ENCODE assay signal across 9 cellular contexts in genomic region chr12:104473374-104473983, GRCh38. TPM values are rescaled to one million over a fixed set of nuclear protein-coding genes. Genes with fewer than 3 reads are reported as not detected.
DNase-seq lines count a peak whose midpoint lies in the region; ATAC-seq, FAIRE-seq and TF ChIP-seq lines count a peak whose summit lies in the region.
"Had no signal": no experiment of that assay in that cellular context is flagged by ENCODE, and none has a peak within 500 bp of the region (broad histone marks: within the 10 kb centered on the region; RNA-seq: fewer than 3 reads in every experiment).

No MANE protein-coding gene starts in this region.

- no peaks in the 10 kb centered on the region for H3K9me3 ChIP-seq in liver (ENCODE audit: control insufficient read depth in 4 of 4, low read length in 3 of 4)
- H3K9me3 ChIP-seq in HepG2 (ENCODE audit: low read length) = no peaks in the 10 kb centered on the region
- no peaks in the 10 kb centered on the region for H3K9me3 ChIP-seq in K562 (replicated peaks; ENCODE audit: control insufficient read depth, insufficient read depth, low read depth, low read length)
- H3K9me3 ChIP-seq in ovary = no peaks in the 10 kb centered on the region
- H3K9me3 ChIP-seq: heart left ventricle had no signal

- H3K4me2 ChIP-seq in HepG2 (ENCODE audit: low read depth, low read length) = no peak overlapping the region
- H3K4me2 ChIP-seq in K562 (ENCODE audit: insufficient read depth, low read length) = no peak overlapping the region

- no peaks in the 10 kb centered on the region for H3K9me3 Mint-ChIP-seq in HFFc6

- intact Hi-C loops in HepG2 (cut with micrococcal nuclease; ENCODE audit: unreplicated experiment) = no loop called here
- intact Hi-C loops in K562 (cut with micrococcal nuclease) = no loop called here
- intact Hi-C loops in ovary (cut with DNase I) = no loop called here

- POLR2A ChIA-PET in HepG2 (lab: Yijun Ruan, JAX) = no interaction called here
- POLR2A ChIA-PET in K562 (lab: Yijun Ruan, JAX) = interaction anchor here (0.6 to 4.0 kb wide), 2 partner anchors 11 to 14 kb away, joined by 3 to 19 read pairs; no protein-coding TSS in a partner anchor

- WGBS in liver = 61% methylated on average over 10 of the region's 10 CpGs
- 27% methylated on average over 8 of the region's 10 CpGs for WGBS in HepG2 (ENCODE audit: low lambda C conversion rate)
- WGBS in K562 (ENCODE audit: insufficient coverage, low coverage, missing lambda C conversion rate) = 66% methylated on average over 10 of the region's 10 CpGs
- WGBS in ovary, 3 donors = 61 to 69% (median 63%) methylated on average over 10 of the region's 10 CpGs

- in situ Hi-C loops in HepG2 (cut with HindIII; ENCODE audit: extremely low pct_ligation_motif_present, low pct_unique_long_range_greater_than_20kb) (no loop called here), K562 (cut with MboI) (no loop called here)

- no peaks in the 10 kb centered on the region for H3K79me2 ChIP-seq in HepG2 (ENCODE audit: insufficient read depth, low read length)
- peaks cover 91% of the 10 kb centered on the region for H3K79me2 ChIP-seq in K562 (ENCODE audit: control insufficient read depth, insufficient read depth, low read length)

- H3K9ac ChIP-seq in liver (ENCODE audit: low read depth in 1 of 2, low read length in 2 of 2) (no peak overlapping the region), HepG2 (ENCODE audit: insufficient read depth, low read depth, low read length) (no peak overlapping the region), K562 (ENCODE audit: insufficient read depth in 1 of 2, low read depth in 2 of 2, low read length in 2 of 2) (peak overlapping the region in 1 of 2 experiments; percentile 22; a peak in 1 of 4 replicates)

- H3K27me3 Mint-ChIP-seq in HFFc6 (ENCODE audit: insufficient read depth) = peaks cover 4% of the 10 kb centered on the region; the same call in 1 of the 2 replicates

- BruUV-seq in HepG2 (replicated peaks; lab: Mats Ljungman, UMichigan) (no TSS peak), K562 (replicated peaks; lab: Mats Ljungman, UMichigan) (no TSS peak)

- H3K4me3 ChIP-seq in liver (ENCODE audit: low read depth in 1 of 3, low read length in 3 of 3) = no peak overlapping the region
- H3K4me3 ChIP-seq in HepG2 (replicated peaks in 1 of 3; ENCODE audit: insufficient read depth in 1 of 3, low read depth in 2 of 3, low read length in 3 of 3) = no peak overlapping the region
- no peak overlapping the region for H3K4me3 ChIP-seq in K562
- no peak overlapping the region for H3K4me3 ChIP-seq in ovary
- H3K4me3 ChIP-seq: heart left ventricle had no signal

- H3K4me1 ChIP-seq in liver (ENCODE audit: control insufficient read depth in 4 of 4, insufficient read depth in 4 of 4, low read length in 3 of 4) (peaks cover 0 to 4% (median 0%) of the 10 kb centered on the region in 4 donors), HepG2 (ENCODE audit: insufficient read depth, low read length) (no peaks in the 10 kb centered on the region), K562 (replicated peaks in 1 of 2; ENCODE audit: control insufficient read depth in 2 of 2, insufficient read depth in 2 of 2, low read length in 2 of 2) (peaks cover under 1 to 35% of the 10 kb centered on the region in 2 experiments), ovary (ENCODE audit: insufficient read depth) (no peaks in the 10 kb centered on the region)

- TF ChIP-seq EP300 in HepG2 (IDR thresholded peaks at IDR 0.05; ENCODE audit: low read depth in 2 of 2, low read length in 2 of 2) (no peak), HepG2 (CRISPR knock-in tag; IDR thresholded peaks at IDR 0.05; ENCODE audit: borderline replicate concordance) (no peak), K562 (IDR thresholded peaks at IDR 0.05; ENCODE audit: low read length) (no peak), ovary (IDR thresholded peaks at IDR 0.05) (no peak)

- H2AFZ ChIP-seq in HepG2 (ENCODE audit: low read length) = no peak overlapping the region
- no peak overlapping the region for H2AFZ ChIP-seq in K562 (ENCODE audit: low read depth, low read length)

- H3K27me3 ChIP-seq in liver (ENCODE audit: control insufficient read depth in 4 of 4, insufficient read depth in 4 of 4, low read length in 3 of 4) (no peaks in the 10 kb centered on the region), HepG2 (ENCODE audit: control insufficient read depth in 1 of 2, insufficient read depth in 2 of 2, low read length in 2 of 2) (peaks cover 0 to 10% of the 10 kb centered on the region in 2 experiments; a peak in 3 of 5 replicates), K562 (ENCODE audit: control insufficient read depth in 2 of 2, insufficient read depth in 2 of 2, low read length in 2 of 2) (no peaks in the 10 kb centered on the region), ovary (no peaks in the 10 kb centered on the region)
- H3K27me3 ChIP-seq: heart left ventricle had no signal

- no peaks in the 10 kb centered on the region for H3K9me1 ChIP-seq in K562 (ENCODE audit: control insufficient read depth, insufficient read depth, low read length)

- ATAC-seq in HepG2 = no peak
- peak; percentile 55 for ATAC-seq in HG03108 (IDR thresholded peaks at IDR 0.05; ENCODE audit: unreplicated experiment)
- ATAC-seq in K562 = peak; percentile 44

- H3K36me3 ChIP-seq in liver (ENCODE audit: control insufficient read depth in 4 of 4, insufficient read depth in 3 of 4, low read depth in 1 of 4, low read length in 3 of 4) (no peaks in the 10 kb centered on the region), HepG2 (replicated peaks in 1 of 2; ENCODE audit: control insufficient read depth in 1 of 2, insufficient read depth in 2 of 2, low read length in 2 of 2) (no peaks in the 10 kb centered on the region), K562 (ENCODE audit: control insufficient read depth, insufficient read depth, low read length) (peaks cover 7% of the 10 kb centered on the region), ovary (no peaks in the 10 kb centered on the region)
- H3K36me3 ChIP-seq: heart left ventricle had no signal

- TF ChIP-seq POLR2A in HepG2 (IDR thresholded peaks at IDR 0.05; ENCODE audit: insufficient read depth in 1 of 2, low read depth in 2 of 2, low read length in 2 of 2) (no peak), K562 (conservative IDR thresholded peaks at IDR 0.05) (no peak), ovary (IDR thresholded peaks at IDR 0.05) (no peak)

- CTCF ChIA-PET in HepG2 (lab: Yijun Ruan, JAX; ENCODE audit: low intra/inter-chr PET ratio, low total read pairs) (no interaction called here), K562 (lab: Yijun Ruan, JAX; ENCODE audit: low intra/inter-chr PET ratio) (no interaction called here)

- no peak overlapping the region for H3K27ac Mint-ChIP-seq in HFFc6

- DNase-seq in HepG2 (ENCODE audit: low spot score) = no peak
- no peak for DNase-seq in K562 (ENCODE audit: extremely low read depth in 1 of 4, low spot score in 3 of 4)
- DNase-seq in ovary = no peak
- no peak for DNase-seq in cortex of kidney (lab: John Stamatoyannopoulos, UW)
- no peak for DNase-seq in NCI-H1436 (lab: John Stamatoyannopoulos, UW)
- no peak for DNase-seq in HFFc6
- DNase-seq: heart left ventricle had no signal

- H3K27ac ChIP-seq in liver (ENCODE audit: low read depth in 1 of 2, low read length in 2 of 2) = no peak overlapping the region
- H3K27ac ChIP-seq in HepG2 (ENCODE audit: extremely low read length, insufficient read depth, low read length) = no peak overlapping the region
- H3K27ac ChIP-seq in K562 (ENCODE audit: extremely low read depth, low read depth, low read length) = no peak overlapping the region
- H3K27ac ChIP-seq in ovary = no peak overlapping the region

- no peaks in the 10 kb centered on the region for H3K36me3 Mint-ChIP-seq in HFFc6 (ENCODE audit: low read depth)

- no peak for TF ChIP-seq RAD21 in liver (IDR thresholded peaks at IDR 0.05)
- TF ChIP-seq RAD21 in HepG2 (CRISPR knock-in tag; IDR thresholded peaks at IDR 0.05) = no peak
- TF ChIP-seq RAD21 in K562 (CRISPR knock-in tag; conservative IDR thresholded peaks at IDR 0.05 in 1 of 2, IDR thresholded peaks at IDR 0.05 in 1 of 2) = no peak

- FAIRE-seq in HepG2 (lab: Jason Lieb, UNC) (no peak), K562 (lab: Jason Lieb, UNC) (no peak)

- H3K4me1 Mint-ChIP-seq in HFFc6 (ENCODE audit: low read depth) = 0 out of 2 replicates have a peak, but pooled peaks cover 3% of the 10 kb centered on the region

- H3K4me3 Mint-ChIP-seq in HFFc6 = no peak overlapping the region

- H4K20me1 ChIP-seq in HepG2 (ENCODE audit: insufficient read depth, low read length) = no peaks in the 10 kb centered on the region
- H4K20me1 ChIP-seq in K562 (replicated peaks; ENCODE audit: control insufficient read depth, insufficient read depth, low read length) = no peaks in the 10 kb centered on the region

- TF ChIP-seq CTCF in liver (IDR thresholded peaks at IDR 0.05; ENCODE audit: low read depth, low read length, missing input control) = no peak
- no peak for TF ChIP-seq CTCF in HepG2 (CRISPR knock-in tag; IDR thresholded peaks at IDR 0.05)
- no peak for TF ChIP-seq CTCF in K562 (IDR thresholded peaks at IDR 0.05 in 2 of 3, conservative IDR thresholded peaks at IDR 0.05 in 1 of 3; ENCODE audit: insufficient read depth in 2 of 3, low read depth in 1 of 3, low read length in 3 of 3)
- TF ChIP-seq CTCF in ovary (IDR thresholded peaks at IDR 0.05) = no peak
- TF ChIP-seq CTCF in HFFc6 (IDR thresholded peaks at IDR 0.05) = no peak

RNA-seq across cellular contexts. Expression of gene CHST11, which starts 16.7 kb away (rescaled TPM):
- 10 to 100 TPM in 1 of 2 donors, 1 to 10 TPM in 1; 6.1 to 11.1 TPM for total RNA-seq in liver
- 1 to 10 TPM in 1 of 2 donors, under 1 TPM in 1; 0.57 to 1.2 TPM for polyA plus RNA-seq in liver
- not detected in 2 replicates for total RNA-seq in HepG2 (2016; rRNA removed; fragmentation: Illumina TruSeq; extraction: Trizol)
- not detected in 2 replicates for total RNA-seq in HepG2 (2016; cell fraction: cytosol; rRNA removed; fragmentation: Illumina TruSeq; extraction: Trizol; ENCODE audit: low read depth)
- total RNA-seq in HepG2 (2016; cell fraction: insoluble cytoplasmic fraction; rRNA removed; fragmentation: Illumina TruSeq; extraction: Trizol) = not detected in 2 replicates
- not detected in 2 replicates for total RNA-seq in HepG2 (2016; cell fraction: membrane; rRNA removed; fragmentation: Illumina TruSeq; extraction: Trizol)
- not detected in 2 replicates for total RNA-seq in HepG2 (2016; cell fraction: nucleus; rRNA removed; fragmentation: Illumina TruSeq; extraction: Trizol)
- polyA plus RNA-seq in HepG2 (2011; rRNA removed) = 0.05 and 0.15 TPM in 2 replicates
- polyA plus RNA-seq in HepG2 (2011; cell fraction: cytosol; rRNA removed) = 0.04 TPM in 1 of 2 replicates, not detected in the other
- polyA plus RNA-seq in HepG2 (2011; cell fraction: nucleus; rRNA removed) = 0.10 TPM in 1 of 2 replicates, not detected in the other
- not detected in 2 replicates for polyA plus RNA-seq in HepG2 (2012)
- polyA plus RNA-seq in HepG2 (2016; cell fraction: cytosol; fragmentation: Illumina TruSeq; extraction: Trizol; ENCODE audit: low read depth) = not detected in 2 replicates
- polyA plus RNA-seq in HepG2 (2016; cell fraction: insoluble cytoplasmic fraction; fragmentation: Illumina TruSeq; extraction: Trizol; ENCODE audit: low read depth) = not detected in 2 replicates
- polyA plus RNA-seq in HepG2 (2016; cell fraction: membrane; fragmentation: Illumina TruSeq; extraction: Trizol; ENCODE audit: low read depth) = not detected in 2 replicates
- polyA plus RNA-seq in HepG2 (2016; cell fraction: nucleus; fragmentation: Illumina TruSeq; extraction: Trizol; ENCODE audit: insufficient read depth, low read depth) = not detected in 2 replicates
- 1.7 TPM in 1 of 2 replicates, not detected in the other for polyA minus RNA-seq in HepG2 (2011; rRNA and poly(A)+ RNA removed; ENCODE audit: low replicate concordance)
- not detected in 2 replicates for polyA minus RNA-seq in HepG2 (2011; cell fraction: cytosol; rRNA and poly(A)+ RNA removed)
- polyA minus RNA-seq in HepG2 (2011; cell fraction: nucleus; rRNA and poly(A)+ RNA removed) = 0.12 TPM in 1 of 2 replicates, not detected in the other
- 38.5 and 49.7 TPM in 2 replicates for total RNA-seq in K562 (2011; cell fraction: chromatin; rRNA removed; ENCODE audit: low replicate concordance)
- total RNA-seq in K562 (2011; cell fraction: nucleolus; rRNA removed) = 28.7 and 33.4 TPM in 2 replicates
- 34.9 and 47.6 TPM in 2 replicates for total RNA-seq in K562 (2011; cell fraction: nucleoplasm; rRNA removed)
- total RNA-seq in K562 (2014; rRNA removed) = 34.3 and 37.2 TPM in 2 replicates
- 12.7 and 12.9 TPM in 2 replicates for total RNA-seq in K562 (2014; rRNA removed; fragmentation: Illumina TruSeq; extraction: Trizol)
- total RNA-seq in K562 (2015; rRNA removed; fragmentation: Illumina TruSeq; extraction: Trizol) = 15.5 and 15.6 TPM in 2 replicates
- 38.7 and 39.0 TPM in 2 replicates for total RNA-seq in K562 (2021)
- polyA plus RNA-seq in K562 (2011; rRNA removed) = 15.0 and 18.9 TPM in 2 replicates
- polyA plus RNA-seq in K562 (2011; cell fraction: cytosol; rRNA removed) = 32.2 and 49.4 TPM in 2 replicates
- 13.4 and 22.2 TPM in 2 replicates for polyA plus RNA-seq in K562 (2011; cell fraction: nucleus; rRNA removed)
- polyA plus RNA-seq in K562 (2012) = 17.7 and 39.4 TPM in 2 replicates
- 16.4 and 18.9 TPM in 2 replicates for polyA plus RNA-seq in K562 (2014; fragmentation: Illumina TruSeq; extraction: Trizol)
- polyA plus RNA-seq in K562 (2014; fragmentation: Nextera tagmentation; extraction: Ambion mirVana) = 1 to 10 TPM; 2.3 to 2.9 TPM
- polyA plus RNA-seq in K562 (2014; rRNA removed) = 13.2 and 15.2 TPM in 2 replicates
- 17.8 and 21.7 TPM in 2 replicates for polyA minus RNA-seq in K562 (2011; rRNA and poly(A)+ RNA removed)
- 15.0 and 18.8 TPM in 2 replicates for polyA minus RNA-seq in K562 (2011; cell fraction: cytosol; rRNA and poly(A)+ RNA removed)
- 16.9 and 17.0 TPM in 2 replicates for polyA minus RNA-seq in K562 (2011; cell fraction: nucleus; rRNA and poly(A)+ RNA removed)
- 10 to 100 TPM in 5 of 7 donors, 1 to 10 TPM in 2; 4.2 to 39.9 (median 20.1) TPM for total RNA-seq in ovary
- 10 to 100 TPM in 1 of 2 donors, 1 to 10 TPM in 1; 4.0 to 23.7 TPM for polyA plus RNA-seq in ovary
- total RNA-seq in HFFc6 (2021; fragmentation: NEBNext Ultra II Directional; extraction: Animal tissue kit (Norgen Biotek cat#: 25700)) = 1 to 10 TPM; 2.4 to 4.3 (median 3.8) TPM
